In genomic region chr1:118335372-118335771, GRCh38 we compare ENCODE assay signal across 10 cellular contexts.
DNase-seq lines count a peak whose midpoint lies in the region; ATAC-seq, FAIRE-seq and TF ChIP-seq lines count a peak whose summit lies in the region.
"Had no signal": no experiment of that assay in that cellular context is flagged by ENCODE, and none has a peak within 500 bp of the region (broad histone marks: within the 10 kb centered on the region; RNA-seq: fewer than 3 reads in every experiment).

No MANE protein-coding gene starts in this region.

- H3K4me3 Mint-ChIP-seq in stimulated activated naive B cell treated with anti-CD40 and anti-IgM and Interleukin-4, amounts not matched to agents 10 μg/mL and 1 μg/mL and 100 μg/mL, for 72 hours: no peak overlapping the region
- H3K4me3 Mint-ChIP-seq in CD8-positive, alpha-beta T cell: no peak overlapping the region
- H3K4me3 Mint-ChIP-seq: activated naive CD4-positive, alpha-beta T cell treated with anti-CD3 and anti-CD28 coated beads, Interleukin-2, amount 50 U/mL, for 24 hours had no signal

- no peak for FAIRE-seq in D721Med (lab: Jason Lieb, UNC)
- FAIRE-seq: A549 had no signal

- intact Hi-C loops in CD8-positive, alpha-beta T cell (cut with DNase I, micrococcal nuclease): no loop called here

- no peak overlapping the region for H3K27ac ChIP-seq in CD8-positive, alpha-beta T cell (ENCODE audit: low read depth, low read length)
- H3K27ac ChIP-seq: A549 had no signal

- no peaks in the 10 kb centered on the region for H3K4me1 ChIP-seq in CD8-positive, alpha-beta T cell (ENCODE audit: insufficient read depth, low read length)
- H3K4me1 ChIP-seq: A549 had no signal

- no peaks in the 10 kb centered on the region for H3K9me3 ChIP-seq in CD8-positive, alpha-beta T cell (ENCODE audit: low read length)
- H3K9me3 ChIP-seq: A549 had no signal

- H3K36me3 ChIP-seq in CD8-positive, alpha-beta T cell (ENCODE audit: insufficient read depth, low read length): no peaks in the 10 kb centered on the region

- no peak for TF ChIP-seq CTCF in D721Med (IDR thresholded peaks at IDR 0.05; ENCODE audit: insufficient read depth, missing control alignments)
- no peak for TF ChIP-seq CTCF in CD8-positive, alpha-beta T cell (IDR thresholded peaks at IDR 0.05)

- no peaks in the 10 kb centered on the region for H3K4me1 Mint-ChIP-seq in stimulated activated naive B cell treated with anti-CD40 and anti-IgM and Interleukin-4, amounts not matched to agents 10 μg/mL and 1 μg/mL and 100 μg/mL, for 72 hours
- no peaks in the 10 kb centered on the region for H3K4me1 Mint-ChIP-seq in CD8-positive, alpha-beta T cell (ENCODE audit: low read depth)
- H3K4me1 Mint-ChIP-seq: activated naive CD4-positive, alpha-beta T cell treated with anti-CD3 and anti-CD28 coated beads, Interleukin-2, amount 50 U/mL, for 24 hours had no signal

- H3K27ac Mint-ChIP-seq in stimulated activated naive B cell treated with anti-CD40 and anti-IgM and Interleukin-4, amounts not matched to agents 10 μg/mL and 1 μg/mL and 100 μg/mL, for 72 hours: no peak overlapping the region
- H3K27ac Mint-ChIP-seq in CD8-positive, alpha-beta T cell: no peak overlapping the region
- H3K27ac Mint-ChIP-seq: activated naive CD4-positive, alpha-beta T cell treated with anti-CD3 and anti-CD28 coated beads, Interleukin-2, amount 50 U/mL, for 24 hours had no signal

- no peak overlapping the region for H3K4me3 ChIP-seq in CD8-positive, alpha-beta T cell (ENCODE audit: low read depth, low read length)
- H3K4me3 ChIP-seq: A549 had no signal

- ATAC-seq in HG02852 (IDR thresholded peaks at IDR 0.05; ENCODE audit: unreplicated experiment): peak; percentile 97
- peak; percentile 39 to 59 for ATAC-seq in stimulated activated naive B cell treated with anti-CD40 and anti-IgM and Interleukin-4, amounts not matched to agents 10 μg/mL and 1 μg/mL and 100 μg/mL, for 72 hours (replicated peaks)
- ATAC-seq in CD8-positive, alpha-beta T cell: no peak
- ATAC-seq: A549 had no signal

- no peaks in the 10 kb centered on the region for H3K27me3 Mint-ChIP-seq in stimulated activated naive B cell treated with anti-CD40 and anti-IgM and Interleukin-4, amounts not matched to agents 10 μg/mL and 1 μg/mL and 100 μg/mL, for 72 hours
- no peaks in the 10 kb centered on the region for H3K27me3 Mint-ChIP-seq in CD8-positive, alpha-beta T cell (ENCODE audit: low read depth)

- no peaks in the 10 kb centered on the region for H3K9me3 Mint-ChIP-seq in stimulated activated naive B cell treated with anti-CD40 and anti-IgM and Interleukin-4, amounts not matched to agents 10 μg/mL and 1 μg/mL and 100 μg/mL, for 72 hours
- H3K9me3 Mint-ChIP-seq in CD8-positive, alpha-beta T cell: peaks cover 3% of the 10 kb centered on the region
- H3K9me3 Mint-ChIP-seq: activated naive CD4-positive, alpha-beta T cell treated with anti-CD3 and anti-CD28 coated beads, Interleukin-2, amount 50 U/mL, for 24 hours had no signal

- POLR2A ChIA-PET in CD8-positive, alpha-beta T cell (lab: Charles Lee): no interaction called here

- H3K36me3 Mint-ChIP-seq in stimulated activated naive B cell treated with anti-CD40 and anti-IgM and Interleukin-4, amounts not matched to agents 10 μg/mL and 1 μg/mL and 100 μg/mL, for 72 hours: no peaks in the 10 kb centered on the region
- no peaks in the 10 kb centered on the region for H3K36me3 Mint-ChIP-seq in CD8-positive, alpha-beta T cell
- H3K36me3 Mint-ChIP-seq: activated naive CD4-positive, alpha-beta T cell treated with anti-CD3 and anti-CD28 coated beads, Interleukin-2, amount 50 U/mL, for 24 hours had no signal

- no peaks in the 10 kb centered on the region for H3K27me3 ChIP-seq in CD8-positive, alpha-beta T cell (ENCODE audit: insufficient read depth, low read length)

- DNase-seq in NCI-H1092 treated with DMSO at 0.1 percent for 48 hours (lab: John Stamatoyannopoulos, UW) (peak; percentile 5), NCI-H1092 (lab: John Stamatoyannopoulos, UW) (no peak), NCI-H446 treated with DMSO at 0.1 percent for 48 hours (lab: John Stamatoyannopoulos, UW) (peak; percentile 37), D721Med (ENCODE audit: insufficient read length, low spot score) (no peak)
- no peak for DNase-seq in stimulated activated naive B cell treated with anti-CD40 and anti-IgM and Interleukin-4, amounts not matched to agents 10 μg/mL and 1 μg/mL and 100 μg/mL, for 72 hours
- DNase-seq in activated naive CD4-positive, alpha-beta T cell treated with anti-CD3 and anti-CD28 coated beads, Interleukin-2, amount 50 U/mL, for 16 hours: no peak
- no peak for DNase-seq in CD8-positive, alpha-beta T cell

- CTCF ChIA-PET in CD8-positive, alpha-beta T cell (lab: Charles Lee): no interaction called here

Comparison
In these comparisons a context has a peak if more than half of its experiments do, and no peak if none do; other contexts are left out.
1. DNase-seq: peak in NCI-H1092 treated with DMSO at 0.1 percent for 48 hours (single experiment) and NCI-H446 treated with DMSO at 0.1 percent for 48 hours (single experiment); none in NCI-H1092 (single experiment), stimulated activated naive B cell treated with anti-CD40 and anti-IgM and Interleukin-4, amounts not matched to agents 10 μg/mL and 1 μg/mL and 100 μg/mL, for 72 hours (single experiment), activated naive CD4-positive, alpha-beta T cell treated with anti-CD3 and anti-CD28 coated beads, Interleukin-2, amount 50 U/mL, for 16 hours (single experiment), D721Med (single experiment) and CD8-positive, alpha-beta T cell (0 of 7).